ENCODE assay signal across 15 cellular contexts in the genomic region with DNA sequence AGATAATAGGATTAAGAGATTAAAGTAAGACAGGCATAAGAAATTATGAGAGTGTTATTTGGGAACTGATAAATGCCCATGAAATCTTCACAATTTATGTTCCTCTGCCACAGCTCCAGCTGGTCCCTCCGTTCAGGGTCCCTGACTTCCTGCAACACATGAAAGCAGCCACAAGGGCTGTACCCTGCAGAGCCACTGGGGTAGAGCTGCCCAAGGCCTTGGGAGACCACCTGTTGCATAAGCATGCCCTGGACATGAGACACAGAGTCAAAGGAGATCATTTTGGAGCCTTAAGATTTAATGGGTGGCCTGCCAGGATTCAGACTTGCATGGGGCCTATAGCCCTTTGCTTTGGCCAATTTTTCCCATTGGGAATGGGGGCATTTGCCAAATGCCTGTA. TPM values are rescaled to one million over a fixed set of nuclear protein-coding genes. Genes with fewer than 3 reads are reported as not detected.
"Had no signal": no experiment of that assay in that cellular context is flagged by ENCODE, and none has a peak within 500 bp of the region (broad histone marks: within the 10 kb centered on the region; RNA-seq: fewer than 3 reads in every experiment).

No MANE protein-coding gene starts in this region.

RNA-seq across cellular contexts. Expression of a gene that starts 10.7 kb away (rescaled TPM):
- total RNA-seq: stomach, subcutaneous adipose tissue, suprapubic skin, temporal lobe, thoracic aorta, thyroid gland, tibial nerve, transverse colon, upper lobe of left lung, upper lobe of right lung, ureter, urinary bladder, uterus, vagina had no signal
- polyA plus RNA-seq: stomach, thymus, urinary bladder had no signal

RNA-seq across cellular contexts. Expression of a gene that starts 37.9 kb away (rescaled TPM):
- total RNA-seq: stomach, subcutaneous adipose tissue, suprapubic skin, temporal lobe, thoracic aorta, thyroid gland, tibial nerve, transverse colon, upper lobe of left lung, upper lobe of right lung, ureter, urinary bladder, uterus, vagina had no signal
- polyA plus RNA-seq: stomach, urinary bladder had no signal

RNA-seq across cellular contexts. Expression of a gene that starts 56.2 kb away (rescaled TPM):
- total RNA-seq: subcutaneous adipose tissue, suprapubic skin, thoracic aorta, thyroid gland, tibial nerve, transverse colon, upper lobe of left lung, upper lobe of right lung, ureter, urinary bladder, uterus, vagina had no signal
- polyA plus RNA-seq: stomach, thymus, urinary bladder had no signal

RNA-seq across cellular contexts. Expression of a gene that starts 58.8 kb away (rescaled TPM):
- total RNA-seq: stomach, subcutaneous adipose tissue, suprapubic skin, temporal lobe, thoracic aorta, thyroid gland, tibial nerve, transverse colon, upper lobe of left lung, upper lobe of right lung, ureter, urinary bladder, uterus, vagina had no signal
- polyA plus RNA-seq: stomach, urinary bladder had no signal
